ENCODE assay signal across 8 cellular contexts in genomic region chr4:83644677-83645639, GRCh38.
DNase-seq lines count a peak whose midpoint lies in the region; ATAC-seq and TF ChIP-seq lines count a peak whose summit lies in the region.

No MANE protein-coding gene starts in this region.

- no peak overlapping the region for H3K4me3 ChIP-seq in gastrocnemius medialis

- DNase-seq in D341Med (ENCODE audit: low spot score) (peak; percentile 50), NCI-H526 treated with DMSO at 0.1 percent for 48 hours (lab: John Stamatoyannopoulos, UW) (peak; percentile 7), left ventricle myocardium superior (no peak), gastrocnemius medialis (no peak), ureter (ENCODE audit: low spot score) (no peak)
- peak; percentile 6 for DNase-seq in activated gamma-delta T cell treated with anti-CD3 and anti-CD28 coated beads, Interleukin-2, amount 50 U/mL, for 16 hours (ENCODE audit: low read depth)

- no peaks in the 10 kb centered on the region for H3K36me3 ChIP-seq in gastrocnemius medialis

- intact Hi-C loops in left ventricle myocardium superior (cut with micrococcal nuclease), result loop anchor here (10.0 kb wide), 1 partner anchor 860 kb away; no protein-coding TSS in a partner anchor
- intact Hi-C loops in gastrocnemius medialis (cut with DNase I; ENCODE audit: low total_unique reads), result loop anchor here (2.0 kb wide), 1 partner anchor 860 kb away; no protein-coding TSS in a partner anchor

- in situ Hi-C loops in gastrocnemius medialis (cut with MboI; ENCODE audit: low sequenced_read_pairs in 4 of 4), result loop anchor here in 1 of 4 donors (10.0 kb wide), 1 partner anchor 880 kb away; no protein-coding TSS in a partner anchor

- peak; percentile 61 to 87 (median 70) for TF ChIP-seq CTCF in gastrocnemius medialis (IDR thresholded peaks at IDR 0.05 in 4 of 5, conservative IDR thresholded peaks at IDR 0.05 in 1 of 5)

- no peaks in the 10 kb centered on the region for H3K27me3 ChIP-seq in gastrocnemius medialis

- ATAC-seq in GM18870 (IDR thresholded peaks at IDR 0.05; ENCODE audit: unreplicated experiment) (peak; percentile 76), HG03439 (IDR thresholded peaks at IDR 0.05; ENCODE audit: unreplicated experiment) (peak; percentile 53), left ventricle myocardium superior (peak; percentile 55), gastrocnemius medialis (peak; percentile 63 to 73)

- no peak for TF ChIP-seq POLR2A in gastrocnemius medialis (IDR thresholded peaks at IDR 0.05)

- H3K9me3 ChIP-seq in gastrocnemius medialis, result no peaks in the 10 kb centered on the region

- H3K4me1 ChIP-seq in gastrocnemius medialis, result peaks cover 0 to 5% of the 10 kb centered on the region in 2 donors

- no peak overlapping the region for H3K27ac ChIP-seq in gastrocnemius medialis

Comparison
In these comparisons a context has a peak if more than half of its experiments do, and no peak if none do; other contexts are left out.
1. DNase-seq: peak in D341Med (single experiment), NCI-H526 treated with DMSO at 0.1 percent for 48 hours (single experiment) and activated gamma-delta T cell treated with anti-CD3 and anti-CD28 coated beads, Interleukin-2, amount 50 U/mL, for 16 hours (single experiment); none in left ventricle myocardium superior (single experiment), gastrocnemius medialis (0 of 2) and ureter (single experiment).
2. Peak in every context shown above with its lines, with median percentiles within 50 percentile points of each other: ATAC-seq.